Comparison of ENCODE assay signal across 25 cellular contexts in genomic region chr6:110596354-110596753, GRCh38.
DNase-seq lines count a peak whose midpoint lies in the region; ATAC-seq and TF ChIP-seq lines count a peak whose summit lies in the region.
"Had no signal": no experiment of that assay in that cellular context is flagged by ENCODE, and none has a peak within 500 bp of the region (broad histone marks: within the 10 kb centered on the region; RNA-seq: fewer than 3 reads in every experiment).

No MANE protein-coding gene starts in this region.

- peaks cover 1% of the 10 kb centered on the region for H3K4me1 ChIP-seq in right cardiac atrium (ENCODE audit: control insufficient read depth, insufficient read depth, low read length)
- H3K4me1 ChIP-seq: BLaER1 had no signal

- WGBS in right cardiac atrium, result 75% methylated on average over 3 of the region's 3 CpGs

- DNase-seq in left ventricle myocardium superior (no peak), right cardiac atrium (no peak), HT-29 (ENCODE audit: low spot score) (no peak)
- DNase-seq: ACHN; CD4-positive, alpha-beta T cell; COR-L47; DMS79; HFFc6; KBM-7; NCI-H1105 treated with DMSO at 0.1 percent for 48 hours; NCI-H187; NCI-H2107; NCI-H2227 treated with DMSO at 0.1 percent for 48 hours; NCI-H510A; NCI-H748 treated with DMSO at 0.1 percent for 48 hours; NK-92 treated with Interleukin-12 subunit alpha and Interleukin-12 subunit beta, amount 100 ng/mL, for 24 hours had no signal

- intact Hi-C loops in left ventricle myocardium superior (cut with micrococcal nuclease) (no loop called here), right cardiac atrium (cut with DNase I) (no loop called here)

- H3K27me3 ChIP-seq in right cardiac atrium (ENCODE audit: control insufficient read depth, insufficient read depth) (no peaks in the 10 kb centered on the region), layer of hippocampus (ENCODE audit: control insufficient read depth, insufficient read depth, low read length) (no peaks in the 10 kb centered on the region)
- H3K27me3 ChIP-seq: BLaER1 had no signal

- no peak for TF ChIP-seq CTCF in VCaP (conservative IDR thresholded peaks at IDR 0.05)

- ATAC-seq in left ventricle myocardium superior (peak; percentile 15), right cardiac atrium (no peak), HG02973 (IDR thresholded peaks at IDR 0.05; ENCODE audit: unreplicated experiment) (no peak), GM19324 (IDR thresholded peaks at IDR 0.05; ENCODE audit: low FRiP score, unreplicated experiment) (no peak)
- ATAC-seq: HepG2, SK-N-SH treated with all-trans-retinoic acid at 6 μM for 48 hours had no signal

- H3K27ac ChIP-seq in right cardiac atrium (ENCODE audit: low read length), result no peak overlapping the region
- H3K27ac ChIP-seq in VCaP, result peak overlapping the region; percentile 91
- H3K27ac ChIP-seq in layer of hippocampus (ENCODE audit: low read depth, low read length), result peak overlapping the region; percentile 14
- H3K27ac ChIP-seq in temporal lobe (ENCODE audit: low read depth, low read length), result peak overlapping the region; percentile 19
- H3K27ac ChIP-seq: BLaER1, RWPE1 had no signal

- H3K9me3 ChIP-seq in right cardiac atrium (ENCODE audit: control insufficient read depth, low read length), result no peaks in the 10 kb centered on the region

- no peak overlapping the region for H3K4me3 ChIP-seq in right cardiac atrium (ENCODE audit: low read length)
- H3K4me3 ChIP-seq: BLaER1 had no signal
